Comparison of ENCODE assay signal across 8 cellular contexts in genomic region chr11:123479048-123479837, GRCh38. TPM values are rescaled to one million over a fixed set of nuclear protein-coding genes. Genes with fewer than 3 reads are reported as not detected.
DNase-seq lines count a peak whose midpoint lies in the region; ATAC-seq and TF ChIP-seq lines count a peak whose summit lies in the region.

No MANE protein-coding gene starts in this region.

- H3K27ac Mint-ChIP-seq in endothelial cell (ENCODE audit: unreplicated experiment): peak overlapping the region; percentile 86

- H3K4me1 Mint-ChIP-seq in endothelial cell (ENCODE audit: unreplicated experiment): peaks cover 39% of the 10 kb centered on the region

- TF ChIP-seq CTCF in HL-60 (IDR thresholded peaks at IDR 0.05; ENCODE audit: insufficient read depth, low read length): no peak
- TF ChIP-seq CTCF in endothelial cell (IDR thresholded peaks at IDR 0.05; ENCODE audit: unreplicated experiment): no peak

- peak overlapping the region; percentile 30 for H3K4me3 ChIP-seq in HL-60 (replicated peaks; ENCODE audit: insufficient read depth, low read length)

- peak; percentile 63 for ATAC-seq in GM18502 (IDR thresholded peaks at IDR 0.05; ENCODE audit: poor library complexity, unreplicated experiment)
- ATAC-seq in GM21717 (IDR thresholded peaks at IDR 0.05; ENCODE audit: unreplicated experiment): peak; percentile 69

- no peaks in the 10 kb centered on the region for H3K27me3 ChIP-seq in HL-60 (ENCODE audit: insufficient read depth, poor library complexity, severe bottlenecking)

- no peaks in the 10 kb centered on the region for H3K27me3 Mint-ChIP-seq in endothelial cell (ENCODE audit: unreplicated experiment)

- peak overlapping the region; percentile 90 for H3K27ac ChIP-seq in HL-60 (replicated peaks)

- H3K9me3 Mint-ChIP-seq in endothelial cell (ENCODE audit: unreplicated experiment): no peaks in the 10 kb centered on the region

- DNase-seq in HL-60 (ENCODE audit: low read depth in 1 of 2, low spot score in 1 of 2): peak; percentile 87 to 90
- no peak for DNase-seq in endothelial cell (ENCODE audit: low spot score)
- DNase-seq in NCI-H1436 treated with DMSO at 0.1 percent for 48 hours (lab: John Stamatoyannopoulos, UW): no peak
- DNase-seq in activated CD4-positive, alpha-beta T cell treated with anti-CD3 and anti-CD28 coated beads for 4 hours: no peak
- DNase-seq in NCI-H446 (lab: John Stamatoyannopoulos, UW): no peak
- DNase-seq in HuH-7 (ENCODE audit: low spot score): no peak

- H3K36me3 Mint-ChIP-seq in endothelial cell (ENCODE audit: low read depth, unreplicated experiment): peaks cover 17% of the 10 kb centered on the region

- H3K4me3 Mint-ChIP-seq in endothelial cell (ENCODE audit: unreplicated experiment): no peak overlapping the region

RNA-seq across cellular contexts. Expression of gene GRAMD1B, which starts 49.2 kb away (rescaled TPM):
- total RNA-seq in endothelial cell (ENCODE audit: unreplicated experiment): 49.6 TPM

Comparison
In these comparisons a context has a peak if more than half of its experiments do, and no peak if none do; other contexts are left out.
1. DNase-seq: peak in HL-60 (2 of 2); none in endothelial cell (single experiment), NCI-H1436 treated with DMSO at 0.1 percent for 48 hours (single experiment), activated CD4-positive, alpha-beta T cell treated with anti-CD3 and anti-CD28 coated beads for 4 hours (0 of 2), NCI-H446 (0 of 2) and HuH-7 (single experiment).